1 cellular context compared by ENCODE assay signal in the genomic region with DNA sequence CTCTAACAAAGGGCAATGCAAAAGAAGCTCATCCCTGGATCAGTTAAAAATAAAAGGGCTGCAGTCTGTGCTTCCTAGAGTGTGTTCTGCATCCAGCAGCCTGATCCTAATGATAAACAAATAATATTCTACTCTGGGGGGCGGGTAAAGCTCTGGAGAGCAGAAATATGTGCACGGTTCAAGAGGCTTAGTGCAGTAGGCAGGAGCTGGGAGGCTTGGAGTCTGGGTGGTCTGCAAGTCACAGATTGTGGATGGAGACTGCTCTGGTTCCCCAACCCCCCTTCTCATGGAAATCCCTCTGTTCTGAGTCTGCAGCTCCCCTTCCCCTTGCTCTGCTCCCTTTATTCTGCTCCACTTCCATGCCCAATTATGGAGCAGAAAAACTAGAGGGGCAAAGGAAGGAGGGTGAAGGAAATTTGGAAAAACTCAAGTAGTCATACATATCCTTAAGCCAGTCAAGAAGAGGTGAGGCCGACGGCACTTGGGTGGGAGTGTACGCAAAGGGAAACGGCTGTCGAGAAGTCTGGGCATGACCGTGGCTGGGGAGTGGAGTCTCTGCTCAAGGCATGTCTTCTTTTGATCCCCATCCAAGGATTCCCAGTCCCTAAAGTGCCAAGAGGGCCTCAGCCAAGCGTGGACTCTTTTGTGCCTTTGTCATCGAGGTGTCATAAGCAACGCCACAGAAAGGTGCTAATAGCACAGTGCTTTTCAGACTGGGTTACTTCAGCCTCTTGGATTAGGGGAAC.
TF ChIP-seq lines count a peak whose summit lies in the region.

No MANE protein-coding gene starts in this region.

TF ChIP-seq in H1, 55 proteins besides CTCF, POLR2A, EP300 and RAD21:
- TF ChIP-seq, protein P1, sequence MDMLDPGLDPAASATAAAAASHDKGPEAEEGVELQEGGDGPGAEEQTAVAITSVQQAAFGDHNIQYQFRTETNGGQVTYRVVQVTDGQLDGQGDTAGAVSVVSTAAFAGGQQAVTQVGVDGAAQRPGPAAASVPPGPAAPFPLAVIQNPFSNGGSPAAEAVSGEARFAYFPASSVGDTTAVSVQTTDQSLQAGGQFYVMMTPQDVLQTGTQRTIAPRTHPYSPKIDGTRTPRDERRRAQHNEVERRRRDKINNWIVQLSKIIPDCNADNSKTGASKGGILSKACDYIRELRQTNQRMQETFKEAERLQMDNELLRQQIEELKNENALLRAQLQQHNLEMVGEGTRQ (IDR thresholded peaks at IDR 0.05; ENCODE audit: low read length): no peak
